21 cellular contexts compared by ENCODE assay signal in the genomic region with DNA sequence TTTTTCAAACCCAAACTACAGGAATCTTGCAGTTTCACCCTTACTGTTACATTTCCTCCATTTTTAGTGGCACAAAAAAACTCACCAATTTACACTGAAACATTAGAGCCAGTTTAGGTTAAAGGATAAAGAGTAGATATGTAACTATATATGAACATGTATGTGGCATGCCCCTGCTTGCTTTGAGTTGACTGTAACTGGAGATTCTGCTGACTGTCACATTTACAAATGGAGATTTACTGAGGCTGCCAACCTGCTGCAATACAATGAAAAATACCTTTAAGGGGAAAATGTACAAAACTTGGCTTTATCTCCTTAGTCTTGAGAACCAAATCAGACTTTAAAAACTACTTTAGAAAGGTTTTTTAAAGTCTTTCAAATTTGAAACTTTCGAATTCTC.
"Had no signal": no experiment of that assay in that cellular context is flagged by ENCODE, and none has a peak within 500 bp of the region (broad histone marks: within the 10 kb centered on the region; RNA-seq: fewer than 3 reads in every experiment).

No MANE protein-coding gene starts in this region.

- H3K27me3 ChIP-seq: cardiac muscle cell, left lung, upper lobe of right lung had no signal

- DNase-seq: activated CD4-positive, alpha-beta memory T cell treated with anti-CD3 and anti-CD28 coated beads for 36 hours; activated CD4-positive, CD25-positive, alpha-beta regulatory T cell; activated effector memory CD4-positive, alpha-beta T cell treated with Interleukin-2 at 50 U/mL for 16 hours; activated naive CD4-positive, alpha-beta T cell treated with anti-CD3 and anti-CD28 coated beads, Interleukin-2, amount 10 ng/mL, durations not matched to agents 7 days and 5 days; activated T-cell treated with anti-CD3 and anti-CD28 coated beads, Interleukin-2, amount 50 U/mL, for 72 hours; amygdala; cortex of kidney; endodermal cell; foreskin melanocyte; left lung; natural killer cell; retina; spleen; stimulated activated CD4-positive, alpha-beta T cell treated with anti-CD3 and anti-CD28 coated beads, Interleukin-4, amount 100 ng/mL, for 1 hour; stimulated activated naive CD4-positive, alpha-beta T cell treated with Interleukin-2 at 50 U/mL for 16 hours; T-helper 17 cell; upper lobe of right lung had no signal

- H3K4me1 ChIP-seq: upper lobe of right lung had no signal

- H3K27me3 Mint-ChIP-seq: activated naive CD4-positive, alpha-beta T cell treated with anti-CD3 and anti-CD28 coated beads, Interleukin-2, amount 10 ng/mL, durations not matched to agents 7 days and 5 days; progenitor cell of endocrine pancreas had no signal

- ATAC-seq: left lung, natural killer cell, T-helper 17 cell, upper lobe of right lung had no signal

- H3K4me3 ChIP-seq: cardiac muscle cell, left lung, spleen, thoracic aorta, upper lobe of right lung had no signal

- H3K9me3 Mint-ChIP-seq: activated CD4-positive, alpha-beta memory T cell treated with anti-CD3 and anti-CD28 coated beads for 36 hours; activated naive CD4-positive, alpha-beta T cell treated with anti-CD3 and anti-CD28 coated beads, Interleukin-2, amount 10 ng/mL, durations not matched to agents 7 days and 5 days; activated T-cell treated with anti-CD3 and anti-CD28 coated beads, Interleukin-2, amount 50 U/mL, for 72 hours; endodermal cell; mesothelial cell of epicardium; natural killer cell had no signal

- H3K36me3 Mint-ChIP-seq: activated CD4-positive, alpha-beta memory T cell treated with anti-CD3 and anti-CD28 coated beads for 36 hours; activated naive CD4-positive, alpha-beta T cell treated with anti-CD3 and anti-CD28 coated beads, Interleukin-2, amount 10 ng/mL, durations not matched to agents 7 days and 5 days; mesothelial cell of epicardium; natural killer cell had no signal

- H3K4me1 Mint-ChIP-seq: activated naive CD4-positive, alpha-beta T cell treated with anti-CD3 and anti-CD28 coated beads, Interleukin-2, amount 10 ng/mL, durations not matched to agents 7 days and 5 days; natural killer cell; T-helper 17 cell had no signal

- H3K4me3 Mint-ChIP-seq: activated CD4-positive, alpha-beta memory T cell treated with anti-CD3 and anti-CD28 coated beads for 36 hours; activated naive CD4-positive, alpha-beta T cell treated with anti-CD3 and anti-CD28 coated beads, Interleukin-2, amount 10 ng/mL, durations not matched to agents 7 days and 5 days; activated T-cell treated with anti-CD3 and anti-CD28 coated beads, Interleukin-2, amount 50 U/mL, for 72 hours; endodermal cell; mesothelial cell of epicardium; natural killer cell; T-helper 17 cell had no signal

- H3K9me3 ChIP-seq: left lung, spleen, thoracic aorta, upper lobe of right lung had no signal

- H3K36me3 ChIP-seq: cardiac muscle cell, left lung, thoracic aorta, upper lobe of right lung had no signal

- H3K27ac Mint-ChIP-seq: activated CD4-positive, alpha-beta memory T cell treated with anti-CD3 and anti-CD28 coated beads for 36 hours; activated naive CD4-positive, alpha-beta T cell treated with anti-CD3 and anti-CD28 coated beads, Interleukin-2, amount 10 ng/mL, durations not matched to agents 7 days and 5 days; activated T-cell treated with anti-CD3 and anti-CD28 coated beads, Interleukin-2, amount 50 U/mL, for 72 hours; endodermal cell; mesothelial cell of epicardium; natural killer cell; progenitor cell of endocrine pancreas; T-helper 17 cell had no signal

- H3K27ac ChIP-seq: cardiac muscle cell, left lung, spleen, thoracic aorta, upper lobe of right lung had no signal
